In the genomic region with DNA sequence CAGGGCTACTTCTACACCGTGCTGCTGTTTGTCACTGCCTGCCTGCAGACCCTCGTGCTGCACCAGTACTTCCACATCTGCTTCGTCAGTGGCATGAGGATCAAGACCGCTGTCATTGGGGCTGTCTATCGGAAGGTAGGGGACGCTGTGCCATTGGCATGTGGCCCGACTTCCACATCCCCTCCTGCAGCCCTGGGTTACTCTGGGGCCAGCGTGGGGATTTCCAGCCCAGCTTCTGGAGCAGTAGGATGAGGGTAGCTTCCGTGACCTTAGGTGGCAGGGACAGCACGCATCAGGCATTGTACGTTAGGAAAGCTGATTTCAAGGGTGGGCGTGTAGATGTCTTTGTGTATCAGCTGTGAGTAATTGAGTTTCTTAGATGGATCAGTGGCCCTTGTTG, we compare ENCODE assay signal across 11 cellular contexts.
DNase-seq lines count a peak whose midpoint lies in the region; ATAC-seq and TF ChIP-seq lines count a peak whose summit lies in the region.
"Had no signal": no experiment of that assay in that cellular context is flagged by ENCODE, and none has a peak within 500 bp of the region (broad histone marks: within the 10 kb centered on the region; RNA-seq: fewer than 3 reads in every experiment).

No MANE protein-coding gene starts in this region.

- H3K9me3 ChIP-seq in right cardiac atrium (ENCODE audit: control insufficient read depth, low read length) (no peaks in the 10 kb centered on the region), PC-3 (ENCODE audit: low read length) (no peaks in the 10 kb centered on the region)
- H3K9me3 ChIP-seq: esophagus squamous epithelium had no signal

- H3K27me3 ChIP-seq in right cardiac atrium (ENCODE audit: control insufficient read depth, insufficient read depth) (no peaks in the 10 kb centered on the region), PC-3 (ENCODE audit: low read length) (no peaks in the 10 kb centered on the region)
- H3K27me3 ChIP-seq: esophagus squamous epithelium had no signal

- H3K79me2 ChIP-seq in PC-3 (ENCODE audit: low read length) = no peaks in the 10 kb centered on the region

- no peak for TF ChIP-seq POLR2A in erythroblast (IDR thresholded peaks at IDR 0.05; ENCODE audit: low read length)

- DNase-seq in right cardiac atrium (peak in 2 of 3 donors; percentile 26 to 49), cardiac septum (ENCODE audit: low spot score) (no peak), PC-3 (no peak), erythroblast (lab: John Stamatoyannopoulos, UW) (peak; percentile 57 to 62), type B pancreatic cell (ENCODE audit: extremely low spot score, unreplicated experiment) (no peak), kidney glomerular epithelial cell (lab: John Stamatoyannopoulos, UW) (no peak)
- DNase-seq: activated CD4-positive, CD25-positive, alpha-beta regulatory T cell treated with anti-CD3 and anti-CD28 coated beads, Interleukin-2, amount 50 U/mL, for 72 hours; esophagus squamous epithelium; NCI-H146 had no signal

- H3F3A ChIP-seq in PC-3 (ENCODE audit: low read length, unreplicated experiment) = peaks cover 5% of the 10 kb centered on the region

- H3K27ac ChIP-seq in right cardiac atrium (ENCODE audit: low read length) (peak overlapping the region; percentile 6), PC-3 (ENCODE audit: low read length) (peak overlapping the region; percentile 92)

- peaks cover 9% of the 10 kb centered on the region for H3K4me1 Mint-ChIP-seq in type B pancreatic cell (ENCODE audit: unreplicated experiment)

- H3K9me3 Mint-ChIP-seq in type B pancreatic cell = no peaks in the 10 kb centered on the region

- peaks cover 26% of the 10 kb centered on the region for H3K36me3 ChIP-seq in PC-3 (ENCODE audit: low read depth, low read length)

- peak overlapping the region; percentile 69 for H3K27ac Mint-ChIP-seq in type B pancreatic cell

- no peaks in the 10 kb centered on the region for H3K9me2 ChIP-seq in PC-3 (replicated peaks; ENCODE audit: low read length)

- H3K4me3 ChIP-seq in right cardiac atrium (ENCODE audit: low read length) (no peak overlapping the region), PC-3 (ENCODE audit: low read length) (peak overlapping the region; percentile 46; the same call in 1 of the 2 replicates)
- H3K4me3 ChIP-seq: esophagus squamous epithelium had no signal

- H3K4me1 ChIP-seq in right cardiac atrium (ENCODE audit: control insufficient read depth, insufficient read depth, low read length) (peaks cover 6% of the 10 kb centered on the region), PC-3 (ENCODE audit: insufficient read depth, low read length) (peaks cover 23% of the 10 kb centered on the region)

- peak overlapping the region; percentile 49 for H3K4me2 ChIP-seq in PC-3 (ENCODE audit: low read length)

- no peak overlapping the region for H2AFZ ChIP-seq in PC-3 (ENCODE audit: low read length)

- CTCF ChIA-PET in PC-3 (lab: Charles Lee) = interaction anchor here (0.8 kb wide), 1 partner anchor 268 kb away, joined by 4 read pairs; no protein-coding TSS in a partner anchor

- no peak overlapping the region for H3K4me3 Mint-ChIP-seq in type B pancreatic cell

- WGBS in right cardiac atrium = 73% methylated on average over 12 of the region's 12 CpGs

- BruUV-seq in PC-3 (replicated peaks; lab: Mats Ljungman, UMichigan) = TSS peak; percentile 28

- H3K36me3 Mint-ChIP-seq in type B pancreatic cell = peaks cover 21% of the 10 kb centered on the region

- no peaks in the 10 kb centered on the region for H3K27me3 Mint-ChIP-seq in type B pancreatic cell

- ATAC-seq in right cardiac atrium = peak in 1 of 2 donors; percentile 13
- no peak for ATAC-seq in PC-3
- ATAC-seq in HG03135 (IDR thresholded peaks at IDR 0.05; ENCODE audit: unreplicated experiment) = no peak
- ATAC-seq in HG03520 (IDR thresholded peaks at IDR 0.05; ENCODE audit: unreplicated experiment) = no peak

- POLR2A ChIA-PET in PC-3 (lab: Charles Lee; ENCODE audit: unreplicated experiment) = interaction anchor here (0.6 to 1.0 kb wide), 2 partner anchors 27 to 158 kb away, joined by 3 read pairs; no protein-coding TSS in a partner anchor

- TF ChIP-seq CTCF in PC-3 (conservative IDR thresholded peaks at IDR 0.05; ENCODE audit: low read depth, low read length) (no peak), type B pancreatic cell (conservative IDR thresholded peaks at IDR 0.05) (peak; percentile 47)

- H3K9ac ChIP-seq in PC-3 (ENCODE audit: low read length) = peak overlapping the region; percentile 49; the same call in 1 of the 2 replicates

- no peaks in the 10 kb centered on the region for H4K20me1 ChIP-seq in PC-3 (ENCODE audit: low read length)

- intact Hi-C loops in right cardiac atrium (cut with DNase I) (loop anchor here in 1 of 4 donors (10.0 kb wide), 1 partner anchor 61 kb away; no protein-coding TSS in a partner anchor), cardiac septum (cut with DNase I) (no loop called here), PC-3 (cut with micrococcal nuclease) (loop anchor here (5.0 kb wide), 1 partner anchor 169 kb away; no protein-coding TSS in a partner anchor)

Comparison
In these comparisons a context has a peak if more than half of its experiments do, and no peak if none do; other contexts are left out.
1. DNase-seq: peak in right cardiac atrium (2 of 3) and erythroblast (2 of 2); none in cardiac septum (single experiment), PC-3 (single experiment), type B pancreatic cell (single experiment) and kidney glomerular epithelial cell (single experiment).